Comparison of ENCODE assay signal across 16 cellular contexts in genomic region chr1:109927356-109927755, GRCh38. TPM values are rescaled to one million over a fixed set of nuclear protein-coding genes. Genes with fewer than 3 reads are reported as not detected.
DNase-seq lines count a peak whose midpoint lies in the region; ATAC-seq and TF ChIP-seq lines count a peak whose summit lies in the region.
"Had no signal": no experiment of that assay in that cellular context is flagged by ENCODE, and none has a peak within 500 bp of the region (broad histone marks: within the 10 kb centered on the region; RNA-seq: fewer than 3 reads in every experiment).

No MANE protein-coding gene starts in this region.

- TF ChIP-seq POLR2A in breast epithelium (IDR thresholded peaks at IDR 0.05): no peak
- no peak for TF ChIP-seq POLR2A in transverse colon (IDR thresholded peaks at IDR 0.05)

- ATAC-seq in right cardiac atrium: no peak
- ATAC-seq in psoas muscle: no peak
- no peak for ATAC-seq in HG03354 (IDR thresholded peaks at IDR 0.05; ENCODE audit: poor library complexity, severe bottlenecking, unreplicated experiment)
- no peak for ATAC-seq in HG02588 (IDR thresholded peaks at IDR 0.05; ENCODE audit: unreplicated experiment)

- H3K4me3 ChIP-seq in breast epithelium: no peak overlapping the region
- no peak overlapping the region for H3K4me3 ChIP-seq in mammary epithelial cell (replicated peaks in 1 of 3; ENCODE audit: insufficient read depth in 1 of 3, low read depth in 2 of 3, low read length in 3 of 3)
- H3K4me3 ChIP-seq in right cardiac atrium (ENCODE audit: low read length): no peak overlapping the region
- H3K4me3 ChIP-seq in psoas muscle: no peak overlapping the region
- H3K4me3 ChIP-seq in transverse colon: no peak overlapping the region
- H3K4me3 ChIP-seq: MG63, SJSA1 had no signal

- CTCF ChIA-PET in mammary epithelial cell (lab: Charles Lee; ENCODE audit: low non-redundant PET): no interaction called here

- no peak overlapping the region for H2AFZ ChIP-seq in mammary epithelial cell (ENCODE audit: low read depth, low read length)

- WGBS in mammary epithelial cell (ENCODE audit: low coverage, missing lambda C conversion rate): 78% methylated on average over 6 of the region's 7 CpGs
- WGBS in right cardiac atrium: 75% methylated on average over 7 of the region's 7 CpGs
- WGBS in psoas muscle, 3 donors: 70 to 92% (median 78%) methylated on average over 6 to 7 of the region's 7 CpGs
- 79% methylated on average over 6 of the region's 7 CpGs; no CpG with 5 or more reads in 1 of the 2 donors for WGBS in transverse colon (ENCODE audit: low coverage in 1 of 2), 2 donors

- H3K9me3 ChIP-seq in breast epithelium (no peaks in the 10 kb centered on the region), mammary epithelial cell (replicated peaks; ENCODE audit: insufficient read depth, low read length) (no peaks in the 10 kb centered on the region), right cardiac atrium (ENCODE audit: control insufficient read depth, low read length) (no peaks in the 10 kb centered on the region), psoas muscle (no peaks in the 10 kb centered on the region), transverse colon (no peaks in the 10 kb centered on the region)
- H3K9me3 ChIP-seq: SJSA1 had no signal

- peaks cover 6% of the 10 kb centered on the region for H3K36me3 ChIP-seq in breast epithelium
- peaks cover 2% of the 10 kb centered on the region for H3K36me3 ChIP-seq in mammary epithelial cell (ENCODE audit: insufficient read depth, low read length)
- peaks cover 0 to 67% of the 10 kb centered on the region in 2 donors for H3K36me3 ChIP-seq in psoas muscle (ENCODE audit: insufficient read depth in 1 of 2, low read depth in 1 of 2)
- H3K36me3 ChIP-seq in transverse colon: peaks cover 0 to 2% (median 0%) of the 10 kb centered on the region in 4 donors

- intact Hi-C loops in breast epithelium (cut with DNase I; ENCODE audit: low total_unique reads): no loop called here
- intact Hi-C loops in mammary epithelial cell (cut with micrococcal nuclease): loop anchor here (5.0 kb wide), 1 partner anchor 35 kb away; no protein-coding TSS in a partner anchor
- intact Hi-C loops in right cardiac atrium (cut with DNase I): loop anchor here in 1 of 4 donors (5.0 kb wide), 1 partner anchor 50 kb away; no protein-coding TSS in a partner anchor
- intact Hi-C loops in psoas muscle (cut with DNase I): no loop called here
- intact Hi-C loops in transverse colon (cut with DNase I; ENCODE audit: low total_unique reads): loop anchor here (10.0 kb wide), 1 partner anchor 57 kb away; the partner anchor contains the start of gene AHCYL1

- no peak overlapping the region for H3K9ac ChIP-seq in mammary epithelial cell (ENCODE audit: insufficient read depth, low read length)

- no peak for TF ChIP-seq EP300 in transverse colon (IDR thresholded peaks at IDR 0.05; ENCODE audit: low read depth)

- H3K79me2 ChIP-seq in mammary epithelial cell (ENCODE audit: insufficient read depth, low read length): no peaks in the 10 kb centered on the region

- peak overlapping the region; percentile 82 to 96 for H3K27ac ChIP-seq in breast epithelium
- no peak overlapping the region for H3K27ac ChIP-seq in mammary epithelial cell (ENCODE audit: insufficient read depth, low read depth, low read length)
- H3K27ac ChIP-seq in right cardiac atrium (ENCODE audit: low read length): peak overlapping the region; percentile 65
- H3K27ac ChIP-seq in psoas muscle: peak overlapping the region; percentile 43
- peak overlapping the region; percentile 56 to 85 (median 74) for H3K27ac ChIP-seq in transverse colon
- H3K27ac ChIP-seq: 22Rv1, SJSA1 had no signal

- H3K4me1 ChIP-seq in breast epithelium: peaks cover 14 to 28% of the 10 kb centered on the region in 2 donors
- H3K4me1 ChIP-seq in mammary epithelial cell (ENCODE audit: insufficient read depth, low read length): peaks cover 49% of the 10 kb centered on the region
- peaks cover 27% of the 10 kb centered on the region for H3K4me1 ChIP-seq in right cardiac atrium (ENCODE audit: control insufficient read depth, insufficient read depth, low read length)
- peaks cover 27% of the 10 kb centered on the region for H3K4me1 ChIP-seq in psoas muscle
- peaks cover 29 to 59% (median 40%) of the 10 kb centered on the region in 4 donors for H3K4me1 ChIP-seq in transverse colon

- DNase-seq in breast epithelium (ENCODE audit: low spot score in 2 of 2) (no peak), mammary epithelial cell (no peak), right cardiac atrium (no peak), psoas muscle (no peak), transverse colon (no peak)
- no peak for DNase-seq in stimulated activated CD4-positive, alpha-beta T cell treated with anti-CD3 and anti-CD28 coated beads, Interleukin-4, amount 100 ng/mL, for 1 hour
- DNase-seq: activated naive CD4-positive, alpha-beta T cell treated with Interleukin-2 at 50 U/mL for 16 hours; NCI-H2107; NK-92 treated with Interleukin-12 subunit alpha and Interleukin-12 subunit beta, amount 100 ng/mL, for 24 hours; stimulated activated CD4-positive, alpha-beta T cell treated with anti-CD3 and anti-CD28 coated beads, Interleukin-4, amount 100 ng/mL, for 4 hours; stimulated activated naive CD4-positive, alpha-beta T cell treated with Interleukin-2 at 50 U/mL for 16 hours had no signal

- H3K27me3 ChIP-seq in breast epithelium (no peaks in the 10 kb centered on the region), mammary epithelial cell (ENCODE audit: insufficient read depth, low read length) (no peaks in the 10 kb centered on the region), right cardiac atrium (ENCODE audit: control insufficient read depth, insufficient read depth) (no peaks in the 10 kb centered on the region), psoas muscle (ENCODE audit: insufficient read depth in 3 of 3, low read length in 2 of 3) (no peaks in the 10 kb centered on the region), transverse colon (no peaks in the 10 kb centered on the region)
- H3K27me3 ChIP-seq: MG63, SJSA1 had no signal

- no TSS peak for BruUV-seq in mammary epithelial cell (replicated peaks; lab: Mats Ljungman, UMichigan)

- H4K20me1 ChIP-seq in mammary epithelial cell (ENCODE audit: insufficient read depth, low read length): no peaks in the 10 kb centered on the region

- dilution Hi-C loops in mammary epithelial cell (cut with HindIII; ENCODE audit: low sequenced_read_pairs): loop anchor here (5.0 kb wide), 1 partner anchor 95 kb away; no protein-coding TSS in a partner anchor

- no peak overlapping the region for H3K4me2 ChIP-seq in mammary epithelial cell (ENCODE audit: insufficient read depth, low read depth, low read length)

- in situ Hi-C loops in mammary epithelial cell (cut with MboI; ENCODE audit: low sequenced_read_pairs in 2 of 2): no loop called here
- in situ Hi-C loops in transverse colon (cut with MboI; ENCODE audit: low pct_ligation_motif_present in 1 of 4, low pct_unique_long_range_greater_than_20kb in 1 of 4, low sequenced_read_pairs in 3 of 4): loop anchor here in 1 of 4 donors (5.0 kb wide), 1 partner anchor 55 kb away; the partner anchor contains the start of gene AHCYL1

- TF ChIP-seq CTCF in breast epithelium (IDR thresholded peaks at IDR 0.05) (no peak), mammary epithelial cell (conservative IDR thresholded peaks at IDR 0.05 in 1 of 2, IDR thresholded peaks at IDR 0.05 in 1 of 2; ENCODE audit: extremely low read depth in 1 of 2, insufficient read depth in 1 of 2, low read depth in 1 of 2, low read length in 2 of 2) (no peak), psoas muscle (IDR thresholded peaks at IDR 0.05) (no peak), transverse colon (IDR thresholded peaks at IDR 0.05) (no peak)

RNA-seq across cellular contexts. Expression of gene CSF1, which starts 16.7 kb away (rescaled TPM):
- total RNA-seq in breast epithelium: 10 to 100 TPM; 28.2 to 54.7 (median 54.4) TPM
- total RNA-seq in mammary epithelial cell: 10 to 100 TPM in 1 of 2 donors, 1 to 10 TPM in 1; 5.6 to 29.5 TPM
- polyA plus RNA-seq in mammary epithelial cell: 9.9 TPM
- 7.5 TPM for polyA minus RNA-seq in mammary epithelial cell
- 10 to 100 TPM; 13.9 to 22.6 (median 19.4) TPM for total RNA-seq in right cardiac atrium
- polyA plus RNA-seq in right cardiac atrium: 13.5 TPM
- 10 to 100 TPM in 3 of 4 donors, 1 to 10 TPM in 1; 7.9 to 14.7 (median 10.6) TPM for total RNA-seq in psoas muscle
- 10 to 100 TPM in 1 of 3 donors, 1 to 10 TPM in 2; 3.7 to 13.8 (median 6.3) TPM for polyA plus RNA-seq in psoas muscle
- total RNA-seq in transverse colon: 10 to 100 TPM in 3 of 4 donors, 1 to 10 TPM in 1; 9.7 to 63.1 (median 14.4) TPM

RNA-seq across cellular contexts. Expression of gene AHCYL1, which starts 57.2 kb away (rescaled TPM):
- total RNA-seq in breast epithelium (10 to 100 TPM; 67.7 to 75.1 (median 73.8) TPM), mammary epithelial cell (10 to 100 TPM; 71.2 to 72.2 TPM), right cardiac atrium (10 to 100 TPM; 37.4 to 49.6 (median 43.8) TPM), psoas muscle (100 to 1,000 TPM in 1 of 4 donors, 10 to 100 TPM in 3; 60.2 to 128 (median 88.9) TPM), transverse colon (10 to 100 TPM; 31.8 to 71.5 (median 51.3) TPM)
- polyA plus RNA-seq in mammary epithelial cell (64.7 TPM), right cardiac atrium (27.7 TPM), psoas muscle (10 to 100 TPM; 42.5 to 47.2 (median 46.2) TPM)
- polyA minus RNA-seq in mammary epithelial cell: 84.7 TPM

Comparison
In these comparisons a context has a peak if more than half of its experiments do, and no peak if none do; other contexts are left out.
1. intact Hi-C loops: an anchor here in mammary epithelial cell (5.0 kb wide) and transverse colon (10.0 kb wide); none called in breast epithelium and psoas muscle.